Comparison of ENCODE assay signal across 12 cellular contexts in genomic region chr16:8852534-8852933, GRCh38. TPM values are rescaled to one million over a fixed set of nuclear protein-coding genes. Genes with fewer than 3 reads are reported as not detected.
DNase-seq lines count a peak whose midpoint lies in the region; ATAC-seq and TF ChIP-seq lines count a peak whose summit lies in the region.
"Had no signal": no experiment of that assay in that cellular context is flagged by ENCODE, and none has a peak within 500 bp of the region (broad histone marks: within the 10 kb centered on the region; RNA-seq: fewer than 3 reads in every experiment).

No MANE protein-coding gene starts in this region.

- POLR2A ChIA-PET in MCF 10A (lab: Yijun Ruan, JAX): interaction anchor here (1.1 kb wide), 1 partner anchor 16 kb away, joined by 4 read pairs; the partner anchor contains the start of gene CARHSP1

- no peaks in the 10 kb centered on the region for H3K9me3 Mint-ChIP-seq in MCF 10A (ENCODE audit: unreplicated experiment)
- H3K9me3 Mint-ChIP-seq in activated naive CD4-positive, alpha-beta T cell treated with anti-CD3 and anti-CD28 coated beads, Interleukin-2, amount 50 U/mL, for 72 hours: no peaks in the 10 kb centered on the region

- H3K9me3 ChIP-seq in breast epithelium (no peaks in the 10 kb centered on the region), right atrium auricular region (no peaks in the 10 kb centered on the region), subcutaneous abdominal adipose tissue (ENCODE audit: control insufficient read depth in 5 of 5, low read length in 5 of 5) (no peaks in the 10 kb centered on the region)
- H3K9me3 ChIP-seq: transverse colon had no signal

- H3K27ac ChIP-seq in breast epithelium (peak overlapping the region in 1 of 2 donors; percentile 54), right atrium auricular region (peak overlapping the region; percentile 3 to 16), subcutaneous abdominal adipose tissue (ENCODE audit: low read depth, low read length) (peak overlapping the region; percentile 65)
- H3K27ac ChIP-seq: Peyer's patch, transverse colon had no signal

- no peak overlapping the region for H3K9ac ChIP-seq in subcutaneous abdominal adipose tissue (ENCODE audit: low read length in 5 of 5)

- H3K4me1 Mint-ChIP-seq in MCF 10A (ENCODE audit: insufficient read depth, unreplicated experiment): peaks cover 14% of the 10 kb centered on the region

- no peak overlapping the region for H3K4me3 ChIP-seq in breast epithelium
- H3K4me3 ChIP-seq in right atrium auricular region: no peak overlapping the region
- no peak overlapping the region for H3K4me3 ChIP-seq in subcutaneous abdominal adipose tissue (ENCODE audit: low read depth in 1 of 5, low read length in 5 of 5)
- H3K4me3 ChIP-seq: Peyer's patch, transverse colon had no signal

- H3K36me3 ChIP-seq in breast epithelium (no peaks in the 10 kb centered on the region), right atrium auricular region (peaks cover 59% of the 10 kb centered on the region), subcutaneous abdominal adipose tissue (ENCODE audit: control insufficient read depth in 5 of 5, insufficient read depth in 5 of 5, low read length in 5 of 5) (peaks cover 0 to 70% (median 48%) of the 10 kb centered on the region in 5 donors)

- no peak overlapping the region for H3K4me3 Mint-ChIP-seq in MCF 10A (ENCODE audit: unreplicated experiment)

- peaks cover 61% of the 10 kb centered on the region for H3K36me3 Mint-ChIP-seq in MCF 10A (ENCODE audit: insufficient read depth, unreplicated experiment)
- peaks cover 10 to 22% of the 10 kb centered on the region in 2 donors for H3K36me3 Mint-ChIP-seq in activated naive CD4-positive, alpha-beta T cell treated with anti-CD3 and anti-CD28 coated beads, Interleukin-2, amount 50 U/mL, for 72 hours

- no peak for TF ChIP-seq POLR2A in breast epithelium (IDR thresholded peaks at IDR 0.05)

- no peak for ATAC-seq in activated naive CD4-positive, alpha-beta T cell treated with anti-CD3 and anti-CD28 coated beads, Interleukin-2, amount 50 U/mL, for 72 hours
- no peak for ATAC-seq in GM19395 (IDR thresholded peaks at IDR 0.05; ENCODE audit: unreplicated experiment)

- TF ChIP-seq CTCF in MCF 10A (IDR thresholded peaks at IDR 0.05; ENCODE audit: unreplicated experiment): no peak
- no peak for TF ChIP-seq CTCF in breast epithelium (IDR thresholded peaks at IDR 0.05)
- no peak for TF ChIP-seq CTCF in right atrium auricular region (IDR thresholded peaks at IDR 0.05)

- H3K27ac Mint-ChIP-seq in MCF 10A (ENCODE audit: low read depth, unreplicated experiment): peak overlapping the region; percentile 23
- peak overlapping the region; percentile 53 to 72 for H3K27ac Mint-ChIP-seq in activated naive CD4-positive, alpha-beta T cell treated with anti-CD3 and anti-CD28 coated beads, Interleukin-2, amount 50 U/mL, for 72 hours

- H3K4me1 ChIP-seq in breast epithelium (no peaks in the 10 kb centered on the region), right atrium auricular region (peaks cover 0 to 12% of the 10 kb centered on the region in 2 donors), subcutaneous abdominal adipose tissue (ENCODE audit: control insufficient read depth in 5 of 5, insufficient read depth in 5 of 5, low read length in 5 of 5) (peaks cover 9 to 65% (median 44%) of the 10 kb centered on the region in 5 donors)

- no TSS peak for BruUV-seq in MCF 10A (replicated peaks; lab: Mats Ljungman, UMichigan)

- H3K27me3 Mint-ChIP-seq in MCF 10A (ENCODE audit: insufficient read depth, unreplicated experiment): no peaks in the 10 kb centered on the region

- no peak for DNase-seq in MCF 10A (ENCODE audit: unreplicated experiment)
- no peak for DNase-seq in breast epithelium (ENCODE audit: low spot score in 2 of 2)
- DNase-seq in activated naive CD4-positive, alpha-beta T cell treated with anti-CD3 and anti-CD28 coated beads, Interleukin-2, amount 50 U/mL, for 72 hours (ENCODE audit: low spot score in 2 of 2): no peak
- no peak for DNase-seq in right atrium auricular region (ENCODE audit: low spot score)
- no peak for DNase-seq in DMS114 treated with DMSO at 0.1 percent for 48 hours (lab: John Stamatoyannopoulos, UW; ENCODE audit: unreplicated experiment)
- no peak for DNase-seq in GOT3 (lab: John Stamatoyannopoulos, UW)
- DNase-seq: NCI-H2227 treated with DMSO at 0.1 percent for 48 hours, transverse colon had no signal

- H3K27me3 ChIP-seq in breast epithelium (no peaks in the 10 kb centered on the region), right atrium auricular region (no peaks in the 10 kb centered on the region), subcutaneous abdominal adipose tissue (ENCODE audit: control insufficient read depth in 5 of 5, insufficient read depth in 4 of 5, low read length in 5 of 5) (no peaks in the 10 kb centered on the region)
- H3K27me3 ChIP-seq: Peyer's patch, transverse colon had no signal

- CTCF ChIA-PET in MCF 10A (lab: Yijun Ruan, JAX): interaction anchor here (1.5 to 5.9 kb wide), 2 partner anchors 21 to 28 kb away, joined by 4 to 31 read pairs; partner anchors contain the start of gene LITAFD

- intact Hi-C loops in MCF 10A (cut with micrococcal nuclease) (no loop called here), breast epithelium (cut with DNase I; ENCODE audit: low total_unique reads) (no loop called here)

RNA-seq across cellular contexts. Expression of gene CARHSP1, which starts 16.3 kb away (rescaled TPM):
- 23.9 and 27.8 TPM in 2 replicates for total RNA-seq in MCF 10A (2022)
- total RNA-seq in breast epithelium: 100 to 1,000 TPM in 1 of 3 donors, 10 to 100 TPM in 2; 58.6 to 126 (median 83.9) TPM
- 100 to 1,000 TPM in 1 of 2 donors, 10 to 100 TPM in 1; 88.1 to 106 TPM for total RNA-seq in activated naive CD4-positive, alpha-beta T cell treated with anti-CD3 and anti-CD28 coated beads, Interleukin-2, amount 50 U/mL, for 72 hours
- 10 to 100 TPM; 28.4 to 84.8 TPM for total RNA-seq in right atrium auricular region

RNA-seq across cellular contexts. Expression of gene LITAFD, which starts 29.6 kb away (rescaled TPM):
- total RNA-seq in MCF 10A (2022): not detected in 2 replicates
- not detected for total RNA-seq in breast epithelium
- not detected for total RNA-seq in activated naive CD4-positive, alpha-beta T cell treated with anti-CD3 and anti-CD28 coated beads, Interleukin-2, amount 50 U/mL, for 72 hours
- not detected for total RNA-seq in right atrium auricular region
- total RNA-seq: Peyer's patch, pulmonary artery endothelial cell, transverse colon had no signal

RNA-seq across cellular contexts. Expression of gene PMM2, which starts 54.9 kb away (rescaled TPM):
- 59.4 and 60.6 TPM in 2 replicates for total RNA-seq in MCF 10A (2022)
- total RNA-seq in breast epithelium: 10 to 100 TPM; 21.4 to 36.4 (median 33.8) TPM
- 10 to 100 TPM; 24.2 to 46.2 TPM for total RNA-seq in activated naive CD4-positive, alpha-beta T cell treated with anti-CD3 and anti-CD28 coated beads, Interleukin-2, amount 50 U/mL, for 72 hours
- total RNA-seq in right atrium auricular region: 10 to 100 TPM; 14.5 to 20.5 TPM

RNA-seq across cellular contexts. Expression of gene TMEM186, which starts 55.1 kb away (rescaled TPM):
- total RNA-seq in MCF 10A (2022) (12.9 and 13.9 TPM in 2 replicates), breast epithelium (1 to 10 TPM; 7.2 to 9.4 (median 7.5) TPM), right atrium auricular region (1 to 10 TPM; 6.3 to 7.6 TPM)
- total RNA-seq in activated naive CD4-positive, alpha-beta T cell treated with anti-CD3 and anti-CD28 coated beads, Interleukin-2, amount 50 U/mL, for 72 hours: 10 to 100 TPM; 15.1 to 19.8 TPM
